8 cellular contexts compared by ENCODE assay signal in the genomic region with DNA sequence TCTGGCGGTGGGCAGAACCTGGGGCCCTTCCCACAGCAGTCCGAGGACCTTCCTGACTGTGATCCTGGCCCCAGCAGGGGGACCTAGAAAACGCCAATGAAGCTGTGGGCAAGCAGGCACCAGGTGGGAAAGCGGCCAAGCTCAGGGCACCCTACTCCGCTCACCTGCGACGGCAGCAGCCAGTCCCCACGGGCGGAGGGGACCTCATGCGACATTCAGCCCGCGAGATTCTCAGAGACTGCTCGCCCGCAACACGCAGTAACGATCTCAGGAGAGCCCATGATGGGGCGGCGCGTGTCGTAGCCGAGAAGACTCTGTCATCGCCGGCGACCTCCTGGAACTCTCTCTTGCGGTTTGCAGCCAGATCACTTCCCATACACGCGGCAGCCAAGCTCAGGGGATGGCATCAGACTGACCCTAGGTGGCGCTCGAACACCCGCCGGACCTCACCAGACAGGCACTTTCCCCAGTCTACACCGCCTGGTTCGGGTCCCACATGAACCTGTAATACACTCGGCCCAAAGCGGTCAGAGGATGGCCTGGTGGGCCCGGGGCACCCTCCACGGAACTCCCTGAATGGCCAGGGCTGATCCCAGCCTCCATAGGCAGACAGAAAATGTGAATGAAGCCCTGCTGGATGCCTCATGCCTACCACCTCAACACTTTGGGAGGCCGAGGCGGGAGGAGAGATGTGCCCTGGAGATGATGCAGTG. TPM values are rescaled to one million over a fixed set of nuclear protein-coding genes. Genes with fewer than 3 reads are reported as not detected.
A peak's percentile ranks its signal among the peaks of the same experiment; 100 is the strongest.
DNase-seq lines count a peak whose midpoint lies in the region; ATAC-seq and TF ChIP-seq lines count a peak whose summit lies in the region.

No MANE protein-coding gene starts in this region.

- peak overlapping the region; percentile 54 for H3K27ac Mint-ChIP-seq in activated naive CD4-positive, alpha-beta T cell treated with anti-CD3 and anti-CD28 coated beads for 36 hours
- H3K27ac Mint-ChIP-seq in osteocyte (ENCODE audit: unreplicated experiment): peak overlapping the region; percentile 41

- H3K36me3 ChIP-seq in suprapubic skin: no peaks in the 10 kb centered on the region

- peaks cover 6% of the 10 kb centered on the region for H3K36me3 Mint-ChIP-seq in activated naive CD4-positive, alpha-beta T cell treated with anti-CD3 and anti-CD28 coated beads for 36 hours (ENCODE audit: low read depth)
- H3K36me3 Mint-ChIP-seq in osteocyte (ENCODE audit: unreplicated experiment): peaks cover 1% of the 10 kb centered on the region

- TF ChIP-seq POLR2A in suprapubic skin (IDR thresholded peaks at IDR 0.05): no peak

- no peaks in the 10 kb centered on the region for H3K27me3 Mint-ChIP-seq in activated naive CD4-positive, alpha-beta T cell treated with anti-CD3 and anti-CD28 coated beads for 36 hours (ENCODE audit: low read depth)
- H3K27me3 Mint-ChIP-seq in osteocyte (ENCODE audit: unreplicated experiment): no peaks in the 10 kb centered on the region

- no peaks in the 10 kb centered on the region for H3K9me3 ChIP-seq in suprapubic skin

- H3K4me1 ChIP-seq in suprapubic skin: peaks cover 9% of the 10 kb centered on the region

- peak overlapping the region; percentile 68 for H3K4me3 Mint-ChIP-seq in activated naive CD4-positive, alpha-beta T cell treated with anti-CD3 and anti-CD28 coated beads for 36 hours
- peak overlapping the region; percentile 44 for H3K4me3 Mint-ChIP-seq in osteocyte (ENCODE audit: unreplicated experiment)

- peaks cover 24% of the 10 kb centered on the region for H3K4me1 Mint-ChIP-seq in activated naive CD4-positive, alpha-beta T cell treated with anti-CD3 and anti-CD28 coated beads for 36 hours (ENCODE audit: low read depth)
- peaks cover 6% of the 10 kb centered on the region for H3K4me1 Mint-ChIP-seq in osteocyte (ENCODE audit: unreplicated experiment)

- intact Hi-C loops in activated naive CD4-positive, alpha-beta T cell treated with anti-CD3 and anti-CD28 coated beads for 36 hours (cut with micrococcal nuclease): loop anchor here (1.0 kb wide), 3 partner anchors 26 to 76 kb away; a partner anchor contains a TSS
- intact Hi-C loops in head of caudate nucleus (cut with DNase I): no loop called here

- no peaks in the 10 kb centered on the region for H3K9me3 Mint-ChIP-seq in activated naive CD4-positive, alpha-beta T cell treated with anti-CD3 and anti-CD28 coated beads for 36 hours
- H3K9me3 Mint-ChIP-seq in osteocyte (ENCODE audit: unreplicated experiment): no peaks in the 10 kb centered on the region

- in situ Hi-C loops in SK-MEL-5 (cut with HindIII; ENCODE audit: low pct_unique_long_range_greater_than_20kb, low sequenced_read_pairs): no loop called here

- peak; percentile 80 for DNase-seq in GDM1 (lab: John Stamatoyannopoulos, UW)
- peak; percentile 92 for DNase-seq in HuH-7.5 (ENCODE audit: low spot score)
- peak; percentile 58 for DNase-seq in SK-MEL-5 (ENCODE audit: low read depth, low spot score)
- DNase-seq in activated naive CD4-positive, alpha-beta T cell treated with anti-CD3 and anti-CD28 coated beads for 36 hours: peak; percentile 94
- DNase-seq in head of caudate nucleus: peak; percentile 65 to 92 (median 81)
- DNase-seq in osteocyte (ENCODE audit: extremely low spot score, unreplicated experiment): peak; percentile 92
- DNase-seq in suprapubic skin (ENCODE audit: low spot score in 2 of 2): peak; percentile 84 to 88

- no peaks in the 10 kb centered on the region for H3K27me3 ChIP-seq in suprapubic skin

- WGBS in suprapubic skin: 8% methylated on average over 36 of the region's 39 CpGs

- TF ChIP-seq CTCF in osteocyte (IDR thresholded peaks at IDR 0.05) (peak; percentile 78), suprapubic skin (IDR thresholded peaks at IDR 0.05) (peak; percentile 37 to 77)

- H3K27ac ChIP-seq in suprapubic skin: no peak overlapping the region

- ATAC-seq in HG03460 (IDR thresholded peaks at IDR 0.05; ENCODE audit: unreplicated experiment): no peak

- CTCF ChIA-PET in activated naive CD4-positive, alpha-beta T cell treated with anti-CD3 and anti-CD28 coated beads for 36 hours (lab: Charles Lee): interaction anchor here (0.6 to 1.5 kb wide), 13 partner anchors 9 to 270 kb away, joined by 3 to 6 read pairs (median 3); a partner anchor contains a TSS

- TF ChIP-seq EP300 in suprapubic skin (IDR thresholded peaks at IDR 0.05): no peak

- peak overlapping the region; percentile 34 for H3K4me3 ChIP-seq in suprapubic skin

RNA-seq across cellular contexts. Expression of a gene that starts 26.5 kb away (rescaled TPM):
- 32.0 and 33.5 TPM in 2 replicates for total RNA-seq in SK-MEL-5 (2014; rRNA removed; shearing (Covaris generic))
- 74.5 and 93.3 TPM in 2 replicates for polyA plus RNA-seq in SK-MEL-5 (2015; cell fraction: cytosol; rRNA removed)
- polyA plus RNA-seq in SK-MEL-5 (2015; cell fraction: nucleus; rRNA removed): 82.0 and 123 TPM in 2 replicates
- 100 to 1,000 TPM; 120 to 131 TPM for total RNA-seq in activated naive CD4-positive, alpha-beta T cell treated with anti-CD3 and anti-CD28 coated beads for 36 hours
- total RNA-seq in osteocyte (116 and 120 TPM in 2 replicates), suprapubic skin (10 to 100 TPM; 42.6 to 94.1 (median 78.9) TPM)

RNA-seq across cellular contexts. Expression of a gene that starts 26.6 kb away (rescaled TPM):
- total RNA-seq in SK-MEL-5 (2014; rRNA removed; shearing (Covaris generic)): 2.9 and 8.0 TPM in 2 replicates
- 8.4 and 13.0 TPM in 2 replicates for polyA plus RNA-seq in SK-MEL-5 (2015; cell fraction: cytosol; rRNA removed)
- 13.0 and 16.7 TPM in 2 replicates for polyA plus RNA-seq in SK-MEL-5 (2015; cell fraction: nucleus; rRNA removed)
- 10 to 100 TPM; 14.9 to 16.2 TPM for total RNA-seq in activated naive CD4-positive, alpha-beta T cell treated with anti-CD3 and anti-CD28 coated beads for 36 hours
- total RNA-seq in osteocyte (11.4 and 12.4 TPM in 2 replicates), suprapubic skin (10 to 100 TPM in 3 of 4 donors, 1 to 10 TPM in 1; 9.8 to 21.9 (median 17.2) TPM)

RNA-seq across cellular contexts. Expression of a gene that starts 29.3 kb away (rescaled TPM):
- 11.4 and 12.4 TPM in 2 replicates for total RNA-seq in SK-MEL-5 (2014; rRNA removed; shearing (Covaris generic))
- polyA plus RNA-seq in SK-MEL-5 (2015; cell fraction: cytosol; rRNA removed): 5.8 and 6.2 TPM in 2 replicates
- polyA plus RNA-seq in SK-MEL-5 (2015; cell fraction: nucleus; rRNA removed): 7.2 and 8.4 TPM in 2 replicates
- total RNA-seq in activated naive CD4-positive, alpha-beta T cell treated with anti-CD3 and anti-CD28 coated beads for 36 hours: 10 to 100 TPM; 11.2 to 11.9 TPM
- 25.0 and 26.1 TPM in 2 replicates for total RNA-seq in osteocyte
- total RNA-seq in suprapubic skin: 10 to 100 TPM; 14.3 to 36.1 (median 17.3) TPM

RNA-seq across cellular contexts. Expression of a gene that starts 29.4 kb away (rescaled TPM):
- total RNA-seq in SK-MEL-5 (2014; rRNA removed; shearing (Covaris generic)): 5.2 and 5.5 TPM in 2 replicates
- 2.6 and 7.2 TPM in 2 replicates for polyA plus RNA-seq in SK-MEL-5 (2015; cell fraction: cytosol; rRNA removed)
- polyA plus RNA-seq in SK-MEL-5 (2015; cell fraction: nucleus; rRNA removed): 0.31 and 2.9 TPM in 2 replicates
- total RNA-seq in activated naive CD4-positive, alpha-beta T cell treated with anti-CD3 and anti-CD28 coated beads for 36 hours: 1 to 10 TPM; 3.9 to 5.0 TPM
- 9.2 TPM in 2 replicates for total RNA-seq in osteocyte
- total RNA-seq in suprapubic skin: 1 to 10 TPM; 5.0 to 9.3 (median 7.0) TPM

RNA-seq across cellular contexts. Expression of a gene that starts 41.6 kb away (rescaled TPM):
- 52.7 and 57.8 TPM in 2 replicates for total RNA-seq in SK-MEL-5 (2014; rRNA removed; shearing (Covaris generic))
- 66.8 and 68.3 TPM in 2 replicates for polyA plus RNA-seq in SK-MEL-5 (2015; cell fraction: cytosol; rRNA removed)
- polyA plus RNA-seq in SK-MEL-5 (2015; cell fraction: nucleus; rRNA removed): 169 and 263 TPM in 2 replicates
- 100 to 1,000 TPM; 131 to 149 TPM for total RNA-seq in activated naive CD4-positive, alpha-beta T cell treated with anti-CD3 and anti-CD28 coated beads for 36 hours
- total RNA-seq in osteocyte (64.3 and 68.4 TPM in 2 replicates), suprapubic skin (100 to 1,000 TPM; 108 to 265 (median 136) TPM)
